In genomic region chr20:34558320-34559202, GRCh38 we compare ENCODE assay signal across 8 cellular contexts. TPM values are rescaled to one million over a fixed set of nuclear protein-coding genes. Genes with fewer than 3 reads are reported as not detected.
DNase-seq lines count a peak whose midpoint lies in the region; ATAC-seq and TF ChIP-seq lines count a peak whose summit lies in the region.

Gene MAP1LC3A (plus strand): TSS chr20:34558718. CDS start chr20:34558869, 151 bp downstream.

- peak; percentile 53 for DNase-seq in SW480 (ENCODE audit: low spot score)
- peak; percentile 94 for DNase-seq in amniotic epithelial cell (ENCODE audit: low read depth)
- peak; percentile 98 for DNase-seq in cardiac septum (ENCODE audit: low spot score)
- DNase-seq in testis: peak; percentile 98

- peak within 1 kb of the TSS; percentile 92 for H3K4me2 ChIP-seq in parathyroid adenoma (ENCODE audit: low read length)

- intact Hi-C loops in cardiac septum (cut with DNase I) (no loop called here), testis (cut with DNase I; ENCODE audit: low total_unique reads) (no loop called here)

- peak; percentile 28 for TF ChIP-seq POLR2A in testis (IDR thresholded peaks at IDR 0.05)

- H3K27me3 ChIP-seq in parathyroid adenoma (ENCODE audit: control insufficient read depth, insufficient read depth, low read length) (no peaks in the 10 kb centered on the region), testis (no peaks in the 10 kb centered on the region)

- H3K4me1 ChIP-seq in parathyroid adenoma (no peaks in the 10 kb centered on the region), testis (peaks cover 4% of the 10 kb centered on the region)

- peak within 1 kb of the TSS; percentile 82 for H3K4me3 ChIP-seq in GM08714 (ENCODE audit: low read length)
- peak within 1 kb of the TSS; percentile 72 for H3K4me3 ChIP-seq in parathyroid adenoma (ENCODE audit: low read depth, low read length)
- H3K4me3 ChIP-seq in testis: peak within 1 kb of the TSS; percentile 82 to 86

- 0 to 2% methylated on average over 7 to 87 of the region's 100 CpGs for WGBS in testis, 2 donors

- peak; percentile 46 for ATAC-seq in HG03378 (IDR thresholded peaks at IDR 0.05; ENCODE audit: unreplicated experiment)
- ATAC-seq in GM21447 (IDR thresholded peaks at IDR 0.05; ENCODE audit: unreplicated experiment): no peak

- H2AFZ ChIP-seq in parathyroid adenoma: peak within 1 kb of the TSS; percentile 100

- peak within 1 kb of the TSS; percentile 93 for H3K9ac ChIP-seq in parathyroid adenoma

- no peaks in the 10 kb centered on the region for H3K36me3 ChIP-seq in parathyroid adenoma (ENCODE audit: control insufficient read depth, insufficient read depth, low read length)
- H3K36me3 ChIP-seq in testis (ENCODE audit: low read depth, missing control alignments): no peaks in the 10 kb centered on the region

- no peaks in the 10 kb centered on the region for H3K79me2 ChIP-seq in parathyroid adenoma

- no peaks in the 10 kb centered on the region for H3K9me3 ChIP-seq in parathyroid adenoma (ENCODE audit: control insufficient read depth, low read length)
- H3K9me3 ChIP-seq in testis: no peaks in the 10 kb centered on the region

- H3K27ac ChIP-seq in parathyroid adenoma (peak within 1 kb of the TSS; percentile 91), testis (peak within 1 kb of the TSS; percentile 87 to 98)

- TF ChIP-seq CTCF in parathyroid adenoma (IDR thresholded peaks at IDR 0.05) (no peak), testis (IDR thresholded peaks at IDR 0.05) (peak in 1 of 3 experiments; percentile 20)

RNA-seq across cellular contexts. Expression of gene MAP1LC3A, which starts in this region (rescaled TPM):
- total RNA-seq in cardiac septum (61.0 TPM), testis (100 to 1,000 TPM in 1 of 2 donors, 10 to 100 TPM in 1; 100.0 to 104 TPM)
- 62.9 TPM for polyA plus RNA-seq in testis (ENCODE audit: insufficient read depth, low read depth, low replicate concordance)
